ENCODE assay signal across 11 cellular contexts in genomic region chr15:68789041-68789920, GRCh38. TPM values are rescaled to one million over a fixed set of nuclear protein-coding genes. Genes with fewer than 3 reads are reported as not detected.
DNase-seq lines count a peak whose midpoint lies in the region; ATAC-seq and TF ChIP-seq lines count a peak whose summit lies in the region.
"Had no signal": no experiment of that assay in that cellular context is flagged by ENCODE, and none has a peak within 500 bp of the region (broad histone marks: within the 10 kb centered on the region; RNA-seq: fewer than 3 reads in every experiment).

No MANE protein-coding gene starts in this region.

- no peaks in the 10 kb centered on the region for H3K27me3 Mint-ChIP-seq in activated naive CD4-positive, alpha-beta T cell treated with anti-CD3 and anti-CD28 coated beads, Interleukin-2, amount 10 ng/mL, durations not matched to agents 7 days and 5 days

- no peak overlapping the region for H3K4me2 ChIP-seq in mesenchymal stem cell (ENCODE audit: low read length, poor library complexity, severe bottlenecking)

- H3K27me3 ChIP-seq in breast epithelium (no peaks in the 10 kb centered on the region), mesenchymal stem cell (ENCODE audit: control insufficient read depth in 1 of 2, insufficient read depth in 1 of 2, low read length in 2 of 2) (no peaks in the 10 kb centered on the region), thyroid gland (no peaks in the 10 kb centered on the region)
- H3K27me3 ChIP-seq: brain microvascular endothelial cell had no signal

- 94% methylated on average over 4 of the region's 5 CpGs for WGBS in mesenchymal stem cell
- 85 to 88% methylated on average over 2 to 5 of the region's 5 CpGs for WGBS in thyroid gland, 2 donors

- H3K18ac ChIP-seq in mesenchymal stem cell (ENCODE audit: low read depth in 1 of 2, low read length in 2 of 2): peak overlapping the region; percentile 6 to 13

- H3K27ac Mint-ChIP-seq in activated naive CD4-positive, alpha-beta T cell treated with anti-CD3 and anti-CD28 coated beads, Interleukin-2, amount 10 ng/mL, durations not matched to agents 7 days and 5 days: peak overlapping the region; percentile 55

- no peaks in the 10 kb centered on the region for H3K9me3 ChIP-seq in breast epithelium
- H3K9me3 ChIP-seq in mesenchymal stem cell (ENCODE audit: control insufficient read depth, low read length): no peaks in the 10 kb centered on the region
- H3K9me3 ChIP-seq in thyroid gland: no peaks in the 10 kb centered on the region

- peak overlapping the region in 1 of 2 experiments; percentile 35 for H3K14ac ChIP-seq in mesenchymal stem cell (ENCODE audit: low read length in 2 of 2)

- no peak overlapping the region for H4K8ac ChIP-seq in mesenchymal stem cell (ENCODE audit: low read length)

- TF ChIP-seq CTCF in breast epithelium (IDR thresholded peaks at IDR 0.05) (no peak), thyroid gland (IDR thresholded peaks at IDR 0.05) (no peak)

- H3K4me3 ChIP-seq in breast epithelium: no peak overlapping the region
- no peak overlapping the region for H3K4me3 ChIP-seq in mesenchymal stem cell (ENCODE audit: insufficient read depth in 1 of 2, low read depth in 1 of 2, low read length in 2 of 2)
- H3K4me3 ChIP-seq in thyroid gland (replicated peaks in 1 of 3): no peak overlapping the region

- no peak overlapping the region for H3K4me3 Mint-ChIP-seq in activated naive CD4-positive, alpha-beta T cell treated with anti-CD3 and anti-CD28 coated beads, Interleukin-2, amount 10 ng/mL, durations not matched to agents 7 days and 5 days

- TF ChIP-seq POLR2A in breast epithelium (IDR thresholded peaks at IDR 0.05): no peak
- no peak for TF ChIP-seq POLR2A in thyroid gland (IDR thresholded peaks at IDR 0.05)

- H2BK15ac ChIP-seq in mesenchymal stem cell (ENCODE audit: low read depth, poor library complexity, severe bottlenecking): no peak overlapping the region

- no peak overlapping the region for H2BK5ac ChIP-seq in mesenchymal stem cell (ENCODE audit: low read depth, low read length, poor library complexity, severe bottlenecking)

- no peak overlapping the region for H3K9ac ChIP-seq in mesenchymal stem cell (ENCODE audit: low read length)

- H4K91ac ChIP-seq in mesenchymal stem cell (ENCODE audit: low read length): no peak overlapping the region

- H3K36me3 Mint-ChIP-seq in activated naive CD4-positive, alpha-beta T cell treated with anti-CD3 and anti-CD28 coated beads, Interleukin-2, amount 10 ng/mL, durations not matched to agents 7 days and 5 days: peaks cover 18% of the 10 kb centered on the region

- H3K4me1 ChIP-seq in breast epithelium (peaks cover 24 to 54% of the 10 kb centered on the region in 2 donors), mesenchymal stem cell (ENCODE audit: control insufficient read depth, insufficient read depth, low read depth, low read length) (peaks cover 35% of the 10 kb centered on the region), thyroid gland (peaks cover 50 to 63% of the 10 kb centered on the region in 2 donors)

- no peak for ATAC-seq in HG02678 (IDR thresholded peaks at IDR 0.05; ENCODE audit: unreplicated experiment)

- no peak for DNase-seq in activated naive CD4-positive, alpha-beta T cell treated with anti-CD3 and anti-CD28 coated beads, Interleukin-2, amount 10 ng/mL, durations not matched to agents 7 days and 5 days
- no peak for DNase-seq in activated naive CD4-positive, alpha-beta T cell treated with anti-CD3 and anti-CD28 coated beads, Interleukin-2, amount 50 U/mL, for 16 hours
- DNase-seq in breast epithelium (ENCODE audit: low spot score in 2 of 2) (peak; percentile 52 to 59), mesenchymal stem cell (no peak), thyroid gland (peak; percentile 21 to 38), NCI-H187 (lab: John Stamatoyannopoulos, UW) (no peak), iPS-NIHi11 (ENCODE audit: low spot score) (no peak)
- DNase-seq: activated CD4-positive, alpha-beta T cell treated with anti-CD3 and anti-CD28 coated beads for 48 hours; NCI-H1105 treated with DMSO at 0.1 percent for 48 hours had no signal

- peaks cover 63% of the 10 kb centered on the region for H3K4me1 Mint-ChIP-seq in activated naive CD4-positive, alpha-beta T cell treated with anti-CD3 and anti-CD28 coated beads, Interleukin-2, amount 10 ng/mL, durations not matched to agents 7 days and 5 days

- peaks cover 54% of the 10 kb centered on the region for H3K79me1 ChIP-seq in mesenchymal stem cell (replicated peaks; ENCODE audit: low read length, poor library complexity, severe bottlenecking)

- H3K4ac ChIP-seq in mesenchymal stem cell (ENCODE audit: low read depth in 1 of 2, low read length in 2 of 2): peak overlapping the region in 1 of 2 experiments; percentile 17

- no peak overlapping the region for H2BK120ac ChIP-seq in mesenchymal stem cell (ENCODE audit: low read depth, low read length)

- peak overlapping the region; percentile 87 to 92 for H3K27ac ChIP-seq in breast epithelium
- peak overlapping the region; percentile 59 for H3K27ac ChIP-seq in mesenchymal stem cell (ENCODE audit: low read length, poor library complexity, severe bottlenecking)
- H3K27ac ChIP-seq in thyroid gland: peak overlapping the region in 2 of 3 donors; percentile 25 to 27
- H3K27ac ChIP-seq: brain microvascular endothelial cell had no signal

- H3K36me3 ChIP-seq in breast epithelium (no peaks in the 10 kb centered on the region), mesenchymal stem cell (ENCODE audit: control insufficient read depth in 1 of 2, insufficient read depth in 2 of 2, low read depth in 1 of 2, low read length in 2 of 2) (peaks cover 20 to 31% of the 10 kb centered on the region in 2 experiments), thyroid gland (peaks cover 0 to 16% of the 10 kb centered on the region in 2 donors)

- no peak overlapping the region for H2AK5ac ChIP-seq in mesenchymal stem cell (ENCODE audit: low read length, severe bottlenecking)

- H2AFZ ChIP-seq in mesenchymal stem cell (ENCODE audit: low read depth, low read length): no peak overlapping the region

- no peaks in the 10 kb centered on the region for H3K9me3 Mint-ChIP-seq in activated naive CD4-positive, alpha-beta T cell treated with anti-CD3 and anti-CD28 coated beads, Interleukin-2, amount 10 ng/mL, durations not matched to agents 7 days and 5 days

- H2BK12ac ChIP-seq in mesenchymal stem cell (ENCODE audit: low read length in 2 of 2): peak overlapping the region in 1 of 2 experiments; percentile 4

- intact Hi-C loops in breast epithelium (cut with DNase I; ENCODE audit: low total_unique reads): no loop called here
- intact Hi-C loops in thyroid gland (cut with DNase I): loop anchor here (5.0 kb wide), 1 partner anchor 33 kb away; the partner anchor contains the start of gene ANP32A

- H3K23ac ChIP-seq in mesenchymal stem cell (ENCODE audit: low read length in 2 of 2): peak overlapping the region in 1 of 2 experiments; percentile 6

- CTCF ChIA-PET in activated naive CD4-positive, alpha-beta T cell treated with anti-CD3 and anti-CD28 coated beads, Interleukin-2, amount 10 ng/mL, durations not matched to agents 7 days and 5 days (lab: Charles Lee): interaction anchor here (1.4 kb wide), 1 partner anchor 87 kb away, joined by 5 read pairs; no protein-coding TSS in a partner anchor

RNA-seq across cellular contexts. Expression of gene ANP32A, which starts 31.4 kb away (rescaled TPM):
- 10 to 100 TPM; 57.0 to 63.4 (median 62.8) TPM for total RNA-seq in breast epithelium
- 146 TPM for polyA plus RNA-seq in mesenchymal stem cell (2013, experiment 1 of 2)
- 155 TPM for polyA plus RNA-seq in mesenchymal stem cell (2013, experiment 2 of 2)
- 100 to 1,000 TPM in 1 of 4 donors, 10 to 100 TPM in 3; 65.4 to 116 (median 79.5) TPM for total RNA-seq in thyroid gland

Comparison
In these comparisons a context has a peak if more than half of its experiments do, and no peak if none do; other contexts are left out.
1. DNase-seq: peak in breast epithelium (2 of 2) and thyroid gland (2 of 2); none in activated naive CD4-positive, alpha-beta T cell treated with anti-CD3 and anti-CD28 coated beads, Interleukin-2, amount 10 ng/mL, durations not matched to agents 7 days and 5 days (single experiment), activated naive CD4-positive, alpha-beta T cell treated with anti-CD3 and anti-CD28 coated beads, Interleukin-2, amount 50 U/mL, for 16 hours (single experiment), mesenchymal stem cell (single experiment), NCI-H187 (0 of 2) and iPS-NIHi11 (single experiment).
2. H3K27ac ChIP-seq: peak in every context shown above with its lines; median percentile 90 in breast epithelium; 59 in mesenchymal stem cell; 26 in thyroid gland.